20 cellular contexts compared by ENCODE assay signal in the genomic region with DNA sequence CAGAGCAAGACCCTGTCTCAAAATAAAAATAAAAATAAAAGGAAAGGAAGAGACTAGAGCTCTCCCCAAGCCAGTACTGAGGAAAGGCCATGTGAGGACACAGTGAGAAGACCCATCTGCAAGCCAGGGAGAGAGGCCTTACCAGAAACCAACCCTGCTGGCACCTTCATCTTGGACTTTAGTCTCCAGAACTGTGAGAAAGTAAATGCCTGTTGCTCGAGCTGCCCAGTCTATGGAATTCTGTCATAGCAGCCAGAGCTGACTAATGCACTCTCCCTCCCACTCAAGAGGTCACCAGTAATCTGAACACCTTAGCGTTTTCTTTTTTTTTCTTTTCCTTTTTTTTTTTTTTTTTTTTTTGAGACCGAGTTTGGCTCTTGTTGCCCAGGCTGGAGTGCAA. TPM values are rescaled to one million over a fixed set of nuclear protein-coding genes. Genes with fewer than 3 reads are reported as not detected.
DNase-seq lines count a peak whose midpoint lies in the region; ATAC-seq, FAIRE-seq and TF ChIP-seq lines count a peak whose summit lies in the region.
"Had no signal": no experiment of that assay in that cellular context is flagged by ENCODE, and none has a peak within 500 bp of the region (broad histone marks: within the 10 kb centered on the region; RNA-seq: fewer than 3 reads in every experiment).

No MANE protein-coding gene starts in this region.

- no peaks in the 10 kb centered on the region for H3K79me2 ChIP-seq in astrocyte (ENCODE audit: insufficient read depth, low read length)

- 72 to 84% methylated on average over 2 to 3 of the region's 3 CpGs for whole genome bisulfite sequencing in heart right ventricle, 2 donors

- DNase-seq in AG08396 (ENCODE audit: low spot score), result peak; percentile 36
- peak; percentile 52 for DNase-seq in HT1080 (ENCODE audit: low read depth)
- peak; percentile 48 for DNase-seq in astrocyte (ENCODE audit: low read depth)
- peak; percentile 61 for DNase-seq in kidney tubule cell (ENCODE audit: low spot score)
- no peak for DNase-seq in heart right ventricle
- DNase-seq in kidney, result no peak
- DNase-seq: ACHN; activated CD4-positive, alpha-beta T cell treated with anti-CD3 and anti-CD28 coated beads for 36 hours; Karpas-422; NCI-H1105 treated with DMSO at 0.1 percent for 48 hours; NCI-H774; stimulated activated CD8-positive, alpha-beta memory T cell treated with anti-CD3 and anti-CD28 coated beads, Interleukin-4, amount 100 ng/mL, for 48 hours; substantia nigra had no signal

- no peaks in the 10 kb centered on the region for H3K27me3 ChIP-seq in astrocyte (ENCODE audit: insufficient read depth, low read length)
- no peaks in the 10 kb centered on the region for H3K27me3 ChIP-seq in heart right ventricle
- H3K27me3 ChIP-seq: cardiac muscle cell, Peyer's patch had no signal

- H3K36me3 Mint-ChIP-seq in astrocyte (ENCODE audit: low read depth, unreplicated experiment), result no peaks in the 10 kb centered on the region
- H3K36me3 Mint-ChIP-seq: CD14-positive monocyte had no signal

- ATAC-seq in heart right ventricle, result no peak
- ATAC-seq in GM18517 (IDR thresholded peaks at IDR 0.05; ENCODE audit: unreplicated experiment), result no peak
- ATAC-seq in HG03469 (IDR thresholded peaks at IDR 0.05; ENCODE audit: unreplicated experiment), result no peak
- ATAC-seq: activated CD4-positive, alpha-beta T cell treated with anti-CD3 and anti-CD28 coated beads for 36 hours; activated T-helper 17 cell treated with anti-CD3 and anti-CD28 coated beads, Interleukin-2, amount 50 U/mL, for 72 hours had no signal

- H3K4me3 ChIP-seq in astrocyte (ENCODE audit: insufficient read depth, low read depth, low read length) (no peak overlapping the region), heart right ventricle (no peak overlapping the region), kidney (ENCODE audit: low read length in 2 of 2) (no peak overlapping the region)
- H3K4me3 ChIP-seq: cardiac muscle cell, Peyer's patch had no signal

- H3K27ac Mint-ChIP-seq in astrocyte (ENCODE audit: unreplicated experiment), result no peak overlapping the region
- H3K27ac Mint-ChIP-seq: activated CD4-positive, alpha-beta T cell treated with anti-CD3 and anti-CD28 coated beads for 36 hours; activated T-helper 17 cell treated with anti-CD3 and anti-CD28 coated beads, Interleukin-2, amount 50 U/mL, for 72 hours had no signal

- H3K27me3 Mint-ChIP-seq in astrocyte (ENCODE audit: low read depth, unreplicated experiment), result peaks cover 3% of the 10 kb centered on the region
- H3K27me3 Mint-ChIP-seq: activated CD4-positive, alpha-beta T cell treated with anti-CD3 and anti-CD28 coated beads for 36 hours; activated T-helper 17 cell treated with anti-CD3 and anti-CD28 coated beads, Interleukin-2, amount 50 U/mL, for 72 hours had no signal

- peak overlapping the region; percentile 54 for H2AFZ ChIP-seq in astrocyte (ENCODE audit: low read depth, low read length)

- TF ChIP-seq CTCF in astrocyte (IDR thresholded peaks at IDR 0.05; ENCODE audit: insufficient read depth, low read depth, low read length) (no peak), heart right ventricle (IDR thresholded peaks at IDR 0.05) (no peak), kidney (IDR thresholded peaks at IDR 0.05; ENCODE audit: borderline replicate concordance, extremely low read depth, insufficient read depth) (no peak)

- peak overlapping the region; percentile 25 for H3K4me2 ChIP-seq in astrocyte (ENCODE audit: low read length)

- intact Hi-C loops in heart right ventricle (cut with DNase I) (loop anchor here in 7 of 10 donors (5.0 to 10.0 kb wide), 6 partner anchors 37 to 148 kb away; a partner anchor contains a TSS), kidney (cut with DNase I) (loop anchor here (10.0 kb wide), 1 partner anchor 65 kb away; no protein-coding TSS in a partner anchor)

- H3K9ac ChIP-seq in astrocyte (ENCODE audit: low read length) (no peak overlapping the region), kidney (ENCODE audit: low read length in 2 of 2) (no peak overlapping the region)

- no peak overlapping the region for H3K4me3 Mint-ChIP-seq in astrocyte (ENCODE audit: unreplicated experiment)
- H3K4me3 Mint-ChIP-seq: activated CD4-positive, alpha-beta T cell treated with anti-CD3 and anti-CD28 coated beads for 36 hours; activated T-helper 17 cell treated with anti-CD3 and anti-CD28 coated beads, Interleukin-2, amount 50 U/mL, for 72 hours; CD14-positive monocyte had no signal

- no peaks in the 10 kb centered on the region for H3K9me3 Mint-ChIP-seq in astrocyte (ENCODE audit: unreplicated experiment)
- H3K9me3 Mint-ChIP-seq: activated T-helper 17 cell treated with anti-CD3 and anti-CD28 coated beads, Interleukin-2, amount 50 U/mL, for 72 hours had no signal

- H3K9me3 ChIP-seq in astrocyte (ENCODE audit: insufficient read depth, low read depth, low read length) (no peaks in the 10 kb centered on the region), heart right ventricle (no peaks in the 10 kb centered on the region), kidney (ENCODE audit: control insufficient read depth in 1 of 2, low read length in 2 of 2) (no peaks in the 10 kb centered on the region)
- H3K9me3 ChIP-seq: Peyer's patch had no signal

- H3K4me1 ChIP-seq in astrocyte (ENCODE audit: insufficient read depth, low read length) (peaks cover 5% of the 10 kb centered on the region), heart right ventricle (peaks cover 4 to 20% (median 14%) of the 10 kb centered on the region in 9 donors), kidney (ENCODE audit: control insufficient read depth in 1 of 2, insufficient read depth in 1 of 2, low read depth in 1 of 2, low read length in 2 of 2) (peaks cover 0 to 2% of the 10 kb centered on the region in 2 donors)
- H3K4me1 ChIP-seq: Peyer's patch had no signal

- no peaks in the 10 kb centered on the region for H4K20me1 ChIP-seq in astrocyte (ENCODE audit: insufficient read depth, low read length)

- no peaks in the 10 kb centered on the region for H3K4me1 Mint-ChIP-seq in astrocyte (ENCODE audit: low read depth, unreplicated experiment)

- FAIRE-seq in astrocyte (lab: Jason Lieb, UNC) (no peak), kidney (lab: Jason Lieb, UNC) (no peak)

- H3K36me3 ChIP-seq in astrocyte (ENCODE audit: insufficient read depth, low read length) (no peaks in the 10 kb centered on the region), heart right ventricle (no peaks in the 10 kb centered on the region), kidney (ENCODE audit: control insufficient read depth in 1 of 2, insufficient read depth in 2 of 2, low read length in 2 of 2) (no peaks in the 10 kb centered on the region)
- H3K36me3 ChIP-seq: cardiac muscle cell, Peyer's patch had no signal

- no peak overlapping the region for H3K27ac ChIP-seq in astrocyte (ENCODE audit: low read depth, low read length)
- no peak overlapping the region for H3K27ac ChIP-seq in heart right ventricle
- H3K27ac ChIP-seq in kidney (ENCODE audit: low read depth in 2 of 2, low read length in 2 of 2), result no peak overlapping the region
- H3K27ac ChIP-seq: cardiac muscle cell, epithelial cell of prostate, Peyer's patch had no signal

RNA-seq across cellular contexts. Expression of a gene that starts 7.3 kb away (rescaled TPM):
- total RNA-seq in HT1080 (2014; rRNA removed; shearing (Covaris generic)), result not detected in 2 replicates
- not detected in 2 replicates for polyA plus RNA-seq in HT1080 (2015; cell fraction: cytosol; rRNA removed)
- not detected in 2 replicates for polyA plus RNA-seq in HT1080 (2015; cell fraction: nucleus; rRNA removed)
- total RNA-seq in astrocyte (not detected in 2 replicates), heart right ventricle (1 to 10 TPM in 5 of 10 donors, under 1 TPM in 5; 0.36 to 2.7 (median 1.0) TPM), kidney (1.6 TPM)
- polyA plus RNA-seq in heart right ventricle (under 1 TPM; 0.51 TPM), kidney (ENCODE audit: insufficient read depth, low read depth, low replicate concordance) (0.75 TPM)
- total RNA-seq: activated CD4-positive, alpha-beta T cell treated with anti-CD3 and anti-CD28 coated beads for 36 hours; activated T-helper 17 cell treated with anti-CD3 and anti-CD28 coated beads, Interleukin-2, amount 50 U/mL, for 72 hours had no signal
- polyA plus RNA-seq: CD14-positive monocyte had no signal

RNA-seq across cellular contexts. Expression of a gene that starts 16.2 kb away (rescaled TPM):
- 44.9 and 51.8 TPM in 2 replicates for total RNA-seq in HT1080 (2014; rRNA removed; shearing (Covaris generic))
- 25.1 and 30.2 TPM in 2 replicates for polyA plus RNA-seq in HT1080 (2015; cell fraction: cytosol; rRNA removed)
- 29.6 and 30.1 TPM in 2 replicates for polyA plus RNA-seq in HT1080 (2015; cell fraction: nucleus; rRNA removed)
- total RNA-seq in astrocyte, result 25.8 and 27.4 TPM in 2 replicates
- 10 to 100 TPM in 9 of 10 donors, 1 to 10 TPM in 1; 9.8 to 16.1 (median 13.3) TPM for total RNA-seq in heart right ventricle
- 10 to 100 TPM; 17.1 to 22.4 TPM for polyA plus RNA-seq in heart right ventricle
- total RNA-seq in kidney, result 21.2 TPM
- 17.6 TPM for polyA plus RNA-seq in kidney (ENCODE audit: insufficient read depth, low read depth, low replicate concordance)

RNA-seq across cellular contexts. Expression of a gene that starts 52.1 kb away (rescaled TPM):
- total RNA-seq in HT1080 (2014; rRNA removed; shearing (Covaris generic)), result 3.4 and 4.9 TPM in 2 replicates
- polyA plus RNA-seq in HT1080 (2015; cell fraction: cytosol; rRNA removed), result 6.1 and 9.3 TPM in 2 replicates
- polyA plus RNA-seq in HT1080 (2015; cell fraction: nucleus; rRNA removed), result 7.4 and 7.6 TPM in 2 replicates
- total RNA-seq in astrocyte (5.9 and 7.1 TPM in 2 replicates), heart right ventricle (10 to 100 TPM; 10.7 to 15.7 (median 13.8) TPM), kidney (20.9 TPM)
- polyA plus RNA-seq in heart right ventricle (1 to 10 TPM; 2.7 to 3.5 TPM), kidney (ENCODE audit: insufficient read depth, low read depth, low replicate concordance) (2.7 TPM)

Comparison
In these comparisons a context has a peak if more than half of its experiments do, and no peak if none do; other contexts are left out.
1. DNase-seq: peak in AG08396 (single experiment), HT1080 (single experiment), astrocyte (single experiment) and kidney tubule cell (single experiment); none in heart right ventricle (0 of 2) and kidney (single experiment).